In genomic region chr1:119987689-119988088, GRCh38 we compare ENCODE assay signal across 9 cellular contexts.
DNase-seq lines count a peak whose midpoint lies in the region; ATAC-seq and TF ChIP-seq lines count a peak whose summit lies in the region.
"Had no signal": no experiment of that assay in that cellular context is flagged by ENCODE, and none has a peak within 500 bp of the region (broad histone marks: within the 10 kb centered on the region; RNA-seq: fewer than 3 reads in every experiment).

No MANE protein-coding gene starts in this region.

- in situ Hi-C loops in astrocyte of the spinal cord (cut with HindIII; ENCODE audit: low sequenced_read_pairs): no loop called here

- H3K27me3 ChIP-seq in spleen (replicated peaks in 1 of 7): no peaks in the 10 kb centered on the region

- intact Hi-C loops in spleen (cut with DNase I; ENCODE audit: low total_unique reads): no loop called here

- H3K4me1 ChIP-seq in spleen: peaks cover 20 to 47% (median 28%) of the 10 kb centered on the region in 6 donors

- H3K4me3 ChIP-seq in astrocyte of the spinal cord (ENCODE audit: low read depth, low read length) (no peak overlapping the region), spleen (no peak overlapping the region)

- CTCF ChIA-PET in RWPE1 (lab: Yijun Ruan, JAX): interaction anchor here (1.5 kb wide), 1 partner anchor 14 kb away, joined by 3 read pairs; no protein-coding TSS in a partner anchor

- peaks cover 0 to 39% (median 8%) of the 10 kb centered on the region in 6 donors for H3K36me3 ChIP-seq in spleen

- ATAC-seq in GM19023 (IDR thresholded peaks at IDR 0.05; ENCODE audit: unreplicated experiment): peak; percentile 60
- ATAC-seq in HG03571 (IDR thresholded peaks at IDR 0.05; ENCODE audit: unreplicated experiment): peak; percentile 61
- ATAC-seq in GM19397 (IDR thresholded peaks at IDR 0.05; ENCODE audit: unreplicated experiment): no peak

- WGBS in spleen, 5 donors: 46 to 71% (median 56%) methylated on average over 1 of the region's 1 CpG

- DNase-seq in astrocyte of the spinal cord (ENCODE audit: low read depth, low spot score) (peak; percentile 20), spleen (no peak), mucosa of gallbladder (ENCODE audit: low spot score) (no peak), RWPE1 (ENCODE audit: low spot score) (no peak), HPDE6-E6E7 (ENCODE audit: extremely low spot score) (no peak)
- DNase-seq: stimulated activated CD4-positive, alpha-beta T cell treated with anti-CD3 and anti-CD28 coated beads, Interleukin-4, amount 100 ng/mL, for 1 hour had no signal

- POLR2A ChIA-PET in RWPE1 (lab: Yijun Ruan, JAX; ENCODE audit: low non-redundant PET): no interaction called here

- no peaks in the 10 kb centered on the region for H3K9me3 ChIP-seq in spleen

- TF ChIP-seq CTCF in astrocyte of the spinal cord (IDR thresholded peaks at IDR 0.05; ENCODE audit: low read depth, low read length) (no peak), spleen (IDR thresholded peaks at IDR 0.05 in 8 of 11, conservative IDR thresholded peaks at IDR 0.05 in 3 of 11) (no peak), RWPE1 (conservative IDR thresholded peaks at IDR 0.05; ENCODE audit: low read depth) (no peak)

- H3K27ac ChIP-seq in spleen (peak overlapping the region in 6 of 8 donors; percentile 23 to 64 (median 56)), RWPE1 (no peak overlapping the region)

- no peak for TF ChIP-seq POLR2A in spleen (IDR thresholded peaks at IDR 0.05)
